In genomic region chr3:30124435-30125390, GRCh38 we compare ENCODE assay signal across 1 cellular context.
TF ChIP-seq lines count a peak whose summit lies in the region.

No MANE protein-coding gene starts in this region.

TF ChIP-seq in HEK293, 187 proteins besides CTCF, POLR2A, EP300 and RAD21 (continued from another document):
- TF ChIP-seq SP7 (tag by site-specific recombination; IDR thresholded peaks at IDR 0.05) (0 out of 2 replicates have a peak, but pooled peaks have one; percentile 27), ZBTB21 (tag by site-specific recombination; IDR thresholded peaks at IDR 0.05) (0 out of 2 replicates have a peak, but pooled peaks have one; percentile 29), MYNN (tag by site-specific recombination; IDR thresholded peaks at IDR 0.05; ENCODE audit: borderline replicate concordance) (no peak), ZNF660 (tag by site-specific recombination; IDR thresholded peaks at IDR 0.05) (peak; percentile 33; the same call in 1 of the 2 replicates), ZNF121 (tag by site-specific recombination; IDR thresholded peaks at IDR 0.05) (no peak), ZNF580 (tag by site-specific recombination; IDR thresholded peaks at IDR 0.05) (no peak)
